In genomic region chr2:125853626-125854025, GRCh38 we compare ENCODE assay signal across 35 cellular contexts.
"Had no signal": no experiment of that assay in that cellular context is flagged by ENCODE, and none has a peak within 500 bp of the region (broad histone marks: within the 10 kb centered on the region; RNA-seq: fewer than 3 reads in every experiment).

No MANE protein-coding gene starts in this region.

- H3K27me3 ChIP-seq: adrenal gland, body of pancreas, brain microvascular endothelial cell, breast epithelium had no signal

- H3K4me3 Mint-ChIP-seq: activated B cell treated with CpG ODN at 0.5 μM for 24 hours; activated CD4-positive, alpha-beta memory T cell treated with anti-CD3 and anti-CD28 coated beads for 36 hours; activated CD4-positive, alpha-beta T cell treated with anti-CD3 and anti-CD28 coated beads, Interleukin-2, amount 10 ng/mL, durations not matched to agents 24 days and 14 days; activated CD8-positive, alpha-beta T cell treated with anti-CD3 and anti-CD28 coated beads for 36 hours; activated naive CD4-positive, alpha-beta T cell treated with anti-CD3 and anti-CD28 coated beads for 36 hours; activated naive CD8-positive, alpha-beta T cell treated with anti-CD3 and anti-CD28 coated beads for 36 hours; activated T-cell treated with anti-CD3 and anti-CD28 coated beads, Interleukin-2, amount 50 U/mL, for 4 hours; activated T-cell treated with anti-CD3 and anti-CD28 coated beads, Interleukin-2, amount 50 U/mL, for 72 hours; activated T-helper 1 cell treated with anti-CD3 and anti-CD28 coated beads, Interleukin-12 subunit alpha, Interleukin-12 subunit beta, Interleukin-2, Interleukin-4 antibody, amounts not matched to agents 30 ng/mL and 10 ng/mL and 1 ng/mL, durations not matched to agents 14 hours and 24 hours and 36 hours; activated T-helper 17 cell treated with anti-CD3 and anti-CD28 coated beads, Interleukin-2, amount 50 U/mL, for 72 hours; central memory CD8-positive, alpha-beta T cell; T-cell; T-helper 2 cell treated with Interferon-gamma antibody and Interleukin-4, amounts not matched to agents 5 μg/mL and 100 μg/mL, for 36 hours had no signal

- H3K4me1 Mint-ChIP-seq: activated B cell treated with CpG ODN at 0.5 μM for 24 hours; activated CD4-positive, alpha-beta T cell treated with anti-CD3 and anti-CD28 coated beads, Interleukin-2, amount 10 ng/mL, durations not matched to agents 24 days and 14 days; activated naive CD8-positive, alpha-beta T cell treated with anti-CD3 and anti-CD28 coated beads for 36 hours; activated T-helper 17 cell treated with anti-CD3 and anti-CD28 coated beads, Interleukin-2, amount 50 U/mL, for 72 hours; central memory CD8-positive, alpha-beta T cell; T-cell had no signal

- H3K36me3 ChIP-seq: adrenal gland, brain microvascular endothelial cell, breast epithelium had no signal

- H3K9me3 ChIP-seq: adrenal gland, body of pancreas, breast epithelium had no signal

- H3K4me1 ChIP-seq: adrenal gland, body of pancreas, breast epithelium had no signal

- H3K27me3 Mint-ChIP-seq: activated B cell treated with CpG ODN at 0.5 μM for 24 hours; activated CD4-positive, alpha-beta memory T cell treated with anti-CD3 and anti-CD28 coated beads for 36 hours; activated CD4-positive, alpha-beta T cell treated with anti-CD3 and anti-CD28 coated beads, Interleukin-2, amount 10 ng/mL, durations not matched to agents 24 days and 14 days; activated CD8-positive, alpha-beta T cell treated with anti-CD3 and anti-CD28 coated beads for 36 hours; activated naive CD8-positive, alpha-beta T cell treated with anti-CD3 and anti-CD28 coated beads for 36 hours; central memory CD8-positive, alpha-beta T cell had no signal

- H3K27ac Mint-ChIP-seq: activated B cell treated with CpG ODN at 0.5 μM for 24 hours; activated CD4-positive, alpha-beta memory T cell treated with anti-CD3 and anti-CD28 coated beads for 36 hours; activated CD4-positive, alpha-beta T cell treated with anti-CD3 and anti-CD28 coated beads, Interleukin-2, amount 10 ng/mL, durations not matched to agents 24 days and 14 days; activated CD8-positive, alpha-beta T cell treated with anti-CD3 and anti-CD28 coated beads for 36 hours; activated naive CD4-positive, alpha-beta T cell treated with anti-CD3 and anti-CD28 coated beads for 36 hours; activated naive CD4-positive, alpha-beta T cell treated with anti-CD3 and anti-CD28 coated beads, Interleukin-2, amount 50 U/mL, for 72 hours; activated naive CD8-positive, alpha-beta T cell treated with anti-CD3 and anti-CD28 coated beads for 36 hours; activated T-cell treated with anti-CD3 and anti-CD28 coated beads, Interleukin-2, amount 50 U/mL, for 72 hours; activated T-helper 1 cell treated with anti-CD3 and anti-CD28 coated beads, Interleukin-12 subunit alpha, Interleukin-12 subunit beta, Interleukin-2, Interleukin-4 antibody, amounts not matched to agents 30 ng/mL and 10 ng/mL and 1 ng/mL, durations not matched to agents 14 hours and 24 hours and 36 hours; activated T-helper 17 cell treated with anti-CD3 and anti-CD28 coated beads, Interleukin-2, amount 50 U/mL, for 72 hours; T-cell; T-helper 2 cell treated with Interferon-gamma antibody and Interleukin-4, amounts not matched to agents 5 μg/mL and 100 μg/mL, for 36 hours had no signal

- H3K36me3 Mint-ChIP-seq: activated CD4-positive, alpha-beta memory T cell treated with anti-CD3 and anti-CD28 coated beads for 36 hours; activated naive CD4-positive, alpha-beta T cell treated with anti-CD3 and anti-CD28 coated beads, Interleukin-2, amount 50 U/mL, for 72 hours; activated naive CD8-positive, alpha-beta T cell treated with anti-CD3 and anti-CD28 coated beads for 36 hours; T-cell had no signal

- H3K27ac ChIP-seq: adrenal gland, body of pancreas, brain microvascular endothelial cell, breast epithelium, VCaP had no signal

- H3K9me3 Mint-ChIP-seq: activated CD4-positive, alpha-beta memory T cell treated with anti-CD3 and anti-CD28 coated beads for 36 hours; activated CD4-positive, alpha-beta T cell treated with anti-CD3 and anti-CD28 coated beads, Interleukin-2, amount 10 ng/mL, durations not matched to agents 24 days and 14 days; activated CD8-positive, alpha-beta T cell treated with anti-CD3 and anti-CD28 coated beads for 36 hours; activated naive CD4-positive, alpha-beta T cell treated with anti-CD3 and anti-CD28 coated beads for 36 hours; activated naive CD8-positive, alpha-beta T cell treated with anti-CD3 and anti-CD28 coated beads for 36 hours; activated T-cell treated with anti-CD3 and anti-CD28 coated beads, Interleukin-2, amount 50 U/mL, for 4 hours; activated T-helper 1 cell treated with anti-CD3 and anti-CD28 coated beads, Interleukin-12 subunit alpha, Interleukin-12 subunit beta, Interleukin-2, Interleukin-4 antibody, amounts not matched to agents 30 ng/mL and 10 ng/mL and 1 ng/mL, durations not matched to agents 14 hours and 24 hours and 36 hours had no signal

- H3K4me3 ChIP-seq: adrenal gland, body of pancreas, breast epithelium had no signal

- DNase-seq: activated B cell treated with CpG ODN at 0.5 μM for 24 hours; activated CD4-positive, alpha-beta memory T cell treated with anti-CD3 and anti-CD28 coated beads for 36 hours; activated CD4-positive, alpha-beta T cell treated with anti-CD3 and anti-CD28 coated beads for 4 hours; activated CD4-positive, alpha-beta T cell treated with anti-CD3 and anti-CD28 coated beads, Interleukin-2, amount 10 ng/mL, durations not matched to agents 24 days and 14 days; activated CD4-positive, alpha-beta T cell treated with anti-CD3 and anti-CD28 coated beads, Interleukin-2, amount 50 U/mL, for 1 hour; activated CD4-positive, alpha-beta T cell treated with anti-CD3 and anti-CD28 coated beads, Interleukin-2, amount 50 U/mL, for 4 hours; activated CD4-positive, CD25-positive, alpha-beta regulatory T cell treated with anti-CD3 and anti-CD28 coated beads, Interleukin-2, amount 50 U/mL, for 72 hours; activated CD8-positive, alpha-beta memory T cell treated with anti-CD3 and anti-CD28 coated beads, Interleukin-2, amount 50 U/mL, for 4 hours; activated CD8-positive, alpha-beta T cell treated with anti-CD3 and anti-CD28 coated beads for 36 hours; activated effector memory CD4-positive, alpha-beta T cell treated with anti-CD3 and anti-CD28 coated beads, Interleukin-2, amount 50 U/mL, for 16 hours; activated gamma-delta T cell treated with Interleukin-2 at 50 U/mL for 16 hours; activated naive CD4-positive, alpha-beta T cell; activated naive CD4-positive, alpha-beta T cell treated with anti-CD3 and anti-CD28 coated beads for 36 hours; activated naive CD4-positive, alpha-beta T cell treated with anti-CD3 and anti-CD28 coated beads, Interleukin-2, amount 50 U/mL, for 16 hours; activated naive CD8-positive, alpha-beta T cell treated with anti-CD3 and anti-CD28 coated beads for 36 hours; activated T-cell treated with anti-CD3 and anti-CD28 coated beads for 4 hours; activated T-cell treated with anti-CD3 and anti-CD28 coated beads, Interleukin-2, amount 50 U/mL, for 1 hour; activated T-cell treated with anti-CD3 and anti-CD28 coated beads, Interleukin-2, amount 50 U/mL, for 4 hours; activated T-cell treated with anti-CD3 and anti-CD28 coated beads, Interleukin-2, amount 50 U/mL, for 72 hours; adrenal gland; amniotic stem cell; aorta; body of pancreas; brain microvascular endothelial cell; cerebellar nuclear complex; T-cell; T-helper 2 cell; T-helper 9 cell had no signal
